ENCODE assay signal across 20 cellular contexts in the genomic region with DNA sequence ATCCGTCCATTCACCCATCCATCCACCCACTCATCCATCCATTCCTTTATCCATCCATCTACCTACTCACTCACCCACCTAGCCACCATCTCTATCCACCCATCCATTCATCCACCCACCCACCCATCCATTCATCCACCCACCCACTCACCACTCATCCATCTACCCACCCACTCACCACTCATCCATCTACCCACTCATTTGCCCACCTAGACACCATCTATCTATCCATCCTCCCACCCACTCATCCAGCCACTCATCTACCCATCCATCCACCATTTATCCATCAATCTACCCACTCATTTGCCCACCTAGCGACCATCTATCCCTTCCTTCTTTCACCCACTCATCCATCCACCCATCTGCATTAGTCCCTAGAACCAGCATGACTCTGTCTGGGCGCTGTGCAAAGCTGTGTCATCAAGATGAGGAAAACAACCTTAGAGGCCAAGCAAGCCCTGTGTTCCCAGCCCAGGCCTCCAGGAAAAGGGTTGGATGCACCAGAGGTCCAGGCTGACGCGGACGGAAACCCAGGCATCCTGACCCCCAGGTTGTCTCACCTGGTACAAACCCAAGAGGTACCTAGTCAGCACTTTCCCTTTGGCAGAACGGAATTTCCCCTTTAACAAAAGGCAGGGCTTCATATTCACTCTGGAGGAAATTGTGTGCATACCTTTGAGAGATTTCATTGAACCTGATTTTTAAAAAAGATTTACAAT.
DNase-seq lines count a peak whose midpoint lies in the region; ATAC-seq, FAIRE-seq and TF ChIP-seq lines count a peak whose summit lies in the region.
"Had no signal": no experiment of that assay in that cellular context is flagged by ENCODE, and none has a peak within 500 bp of the region (broad histone marks: within the 10 kb centered on the region; RNA-seq: fewer than 3 reads in every experiment).

No MANE protein-coding gene starts in this region.

- no peaks in the 10 kb centered on the region for H3K9me1 ChIP-seq in K562 (ENCODE audit: control insufficient read depth, insufficient read depth, low read length)

- H3K4me2 ChIP-seq in A549 (no peak overlapping the region), K562 (ENCODE audit: insufficient read depth, low read length) (no peak overlapping the region)
- H3K4me2 ChIP-seq in BLaER1 treated with 17β-estradiol and CSF1 and Interleukin-3, amounts not matched to agents 10 nM and 100 nM, result peak overlapping the region in 10 of 11 experiments; percentile 50 to 88 (median 77); a peak in 19 of 22 replicates
- H3K4me2 ChIP-seq: GM23338 had no signal

- POLR2A ChIA-PET in A549 (lab: Yijun Ruan, JAX), result no interaction called here
- POLR2A ChIA-PET in K562 (lab: Yijun Ruan, JAX), result no interaction called here

- no peak overlapping the region for H3K27ac ChIP-seq in A549
- H3K27ac ChIP-seq in BLaER1 treated with 17β-estradiol and CSF1 and Interleukin-3, amounts not matched to agents 10 nM and 100 nM, result no peak overlapping the region
- H3K27ac ChIP-seq in K562 (ENCODE audit: extremely low read depth, low read depth, low read length), result no peak overlapping the region
- no peak overlapping the region for H3K27ac ChIP-seq in kidney (ENCODE audit: low read depth in 2 of 2, low read length in 2 of 2)
- H3K27ac ChIP-seq in SJCRH30, result no peak overlapping the region
- no peak overlapping the region for H3K27ac ChIP-seq in pancreas

- peak overlapping the region in 3 of 11 experiments; percentile 22 to 58 (median 29); a peak in 3 of 22 replicates for H3K9ac ChIP-seq in BLaER1 treated with 17β-estradiol and CSF1 and Interleukin-3, amounts not matched to agents 10 nM and 100 nM
- H3K9ac ChIP-seq in K562 (ENCODE audit: insufficient read depth in 1 of 2, low read depth in 2 of 2, low read length in 2 of 2), result no peak overlapping the region
- no peak overlapping the region for H3K9ac ChIP-seq in kidney (ENCODE audit: low read length in 2 of 2)

- intact Hi-C loops in K562 (cut with micrococcal nuclease), result loop anchor here (10.0 kb wide), 1 partner anchor 63 kb away; no protein-coding TSS in a partner anchor
- intact Hi-C loops in kidney (cut with DNase I), result no loop called here
- intact Hi-C loops in pancreas (cut with DNase I), result no loop called here

- ATAC-seq in A549 (no peak), K562 (no peak), HG02852 (IDR thresholded peaks at IDR 0.05; ENCODE audit: unreplicated experiment) (no peak), pancreas (no peak)

- 23% methylated on average over 7 of the region's 7 CpGs for WGBS in A549 (ENCODE audit: missing lambda C conversion rate)
- 0% methylated on average over 7 of the region's 7 CpGs for WGBS in K562 (ENCODE audit: insufficient coverage, low coverage, missing lambda C conversion rate)
- 46 to 63% methylated on average over 7 of the region's 7 CpGs for whole genome bisulfite sequencing in pancreas, 2 donors

- TF ChIP-seq RAD21 in A549 (conservative IDR thresholded peaks at IDR 0.05 in 1 of 2, IDR thresholded peaks at IDR 0.05 in 1 of 2), result no peak
- no peak for TF ChIP-seq RAD21 in K562 (CRISPR knock-in tag; conservative IDR thresholded peaks at IDR 0.05 in 1 of 2, IDR thresholded peaks at IDR 0.05 in 1 of 2)

- H3K79me2 ChIP-seq in K562 (ENCODE audit: control insufficient read depth, insufficient read depth, low read length), result no peaks in the 10 kb centered on the region

- BruUV-seq in K562 (replicated peaks; lab: Mats Ljungman, UMichigan), result no TSS peak

- TF ChIP-seq CTCF in A549 (IDR thresholded peaks at IDR 0.05) (no peak), K562 (IDR thresholded peaks at IDR 0.05 in 2 of 3, conservative IDR thresholded peaks at IDR 0.05 in 1 of 3; ENCODE audit: insufficient read depth in 2 of 3, low read depth in 1 of 3, low read length in 3 of 3) (no peak), kidney (IDR thresholded peaks at IDR 0.05; ENCODE audit: borderline replicate concordance, extremely low read depth, insufficient read depth) (no peak), pancreas (IDR thresholded peaks at IDR 0.05) (no peak)

- no peaks in the 10 kb centered on the region for H3K36me3 ChIP-seq in BLaER1 treated with 17β-estradiol and CSF1 and Interleukin-3, amounts not matched to agents 10 nM and 100 nM
- H3K36me3 ChIP-seq in K562 (ENCODE audit: control insufficient read depth, insufficient read depth, low read length) (no peaks in the 10 kb centered on the region), kidney (ENCODE audit: control insufficient read depth in 1 of 2, insufficient read depth in 2 of 2, low read length in 2 of 2) (no peaks in the 10 kb centered on the region), SJCRH30 (no peaks in the 10 kb centered on the region), pancreas (no peaks in the 10 kb centered on the region)
- H3K36me3 ChIP-seq: HAP-1 had no signal

- CTCF ChIA-PET in A549 (lab: Yijun Ruan, JAX), result interaction anchor here (1.4 kb wide), 1 partner anchor 22 kb away, joined by 4 read pairs; no protein-coding TSS in a partner anchor
- CTCF ChIA-PET in K562 (lab: Yijun Ruan, JAX; ENCODE audit: low intra/inter-chr PET ratio), result no interaction called here

- H4K20me1 ChIP-seq in BLaER1 treated with 17β-estradiol and CSF1 and Interleukin-3, amounts not matched to agents 10 nM and 100 nM, result no peaks in the 10 kb centered on the region
- H4K20me1 ChIP-seq in K562 (replicated peaks; ENCODE audit: control insufficient read depth, insufficient read depth, low read length), result 0 out of 2 replicates have a peak, but pooled peaks cover 6% of the 10 kb centered on the region

- peaks cover 3% of the 10 kb centered on the region; the same call in 1 of the 3 replicates for H3K9me3 ChIP-seq in A549
- H3K9me3 ChIP-seq in BLaER1 treated with 17β-estradiol and CSF1 and Interleukin-3, amounts not matched to agents 10 nM and 100 nM (replicated peaks in 1 of 11), result peaks cover 0 to 10% (median 5%) of the 10 kb centered on the region in 11 experiments; a peak in 12 of 22 replicates
- H3K9me3 ChIP-seq in K562 (replicated peaks; ENCODE audit: control insufficient read depth, insufficient read depth, low read depth, low read length), result no peaks in the 10 kb centered on the region
- H3K9me3 ChIP-seq in kidney (ENCODE audit: control insufficient read depth in 1 of 2, low read length in 2 of 2), result no peaks in the 10 kb centered on the region
- H3K9me3 ChIP-seq in SJCRH30 (replicated peaks), result no peaks in the 10 kb centered on the region
- H3K9me3 ChIP-seq in pancreas, result no peaks in the 10 kb centered on the region
- H3K9me3 ChIP-seq: HAP-1 had no signal

- in situ Hi-C loops in K562 (cut with MboI), result no loop called here

- TF ChIP-seq POLR2A in A549 (IDR thresholded peaks at IDR 0.05; ENCODE audit: low read length) (no peak), K562 (conservative IDR thresholded peaks at IDR 0.05) (no peak)

- H3K4me1 ChIP-seq in A549 (peaks cover 6% of the 10 kb centered on the region; the same call in 1 of the 3 replicates), K562 (replicated peaks in 1 of 2; ENCODE audit: control insufficient read depth in 2 of 2, insufficient read depth in 2 of 2, low read length in 2 of 2) (peaks cover 0 to 8% of the 10 kb centered on the region in 2 experiments; a peak in 1 of 5 replicates), kidney (ENCODE audit: control insufficient read depth in 1 of 2, insufficient read depth in 1 of 2, low read depth in 1 of 2, low read length in 2 of 2) (peaks cover 0 to 3% of the 10 kb centered on the region in 2 donors), SJCRH30 (peaks cover 5% of the 10 kb centered on the region; the same call in 1 of the 2 replicates), pancreas (no peaks in the 10 kb centered on the region)
- peaks cover 25 to 63% (median 58%) of the 10 kb centered on the region in 10 experiments for H3K4me1 ChIP-seq in BLaER1 treated with 17β-estradiol and CSF1 and Interleukin-3, amounts not matched to agents 10 nM and 100 nM
- H3K4me1 ChIP-seq: HAP-1 had no signal

- DNase-seq in A549 (ENCODE audit: low read depth in 1 of 2, low spot score in 1 of 2), result no peak
- DNase-seq in K562 (ENCODE audit: extremely low read depth in 1 of 4, low spot score in 3 of 4), result no peak
- peak; percentile 43 for DNase-seq in kidney
- no peak for DNase-seq in NK-92 treated with Interleukin-12 subunit alpha and Interleukin-12 subunit beta, amount 100 ng/mL, for 24 hours (lab: John Stamatoyannopoulos, UW)
- no peak for DNase-seq in SJCRH30
- no peak for DNase-seq in pancreas
- DNase-seq: 8988T; CD4-positive, alpha-beta T cell; CD8-positive, alpha-beta memory T cell; DMS 273 treated with DMSO at 0.1 percent for 48 hours; DMS79 treated with DMSO at 0.1 percent for 48 hours; GF-D8 had no signal

- FAIRE-seq in A549 (lab: Jason Lieb, UNC) (no peak), K562 (lab: Jason Lieb, UNC) (no peak), kidney (lab: Jason Lieb, UNC) (no peak), pancreas (lab: Jason Lieb, UNC) (no peak)
- FAIRE-seq: D721Med, GM12891, GM18507, H54 had no signal

- TF ChIP-seq EP300 in A549 (IDR thresholded peaks at IDR 0.05) (no peak), K562 (IDR thresholded peaks at IDR 0.05; ENCODE audit: low read length) (no peak)

- H3K27me3 ChIP-seq in BLaER1 treated with 17β-estradiol and CSF1 and Interleukin-3, amounts not matched to agents 10 nM and 100 nM, result 0 out of 22 replicates have a peak, but pooled peaks cover 0 to 9% (median 0%) of the 10 kb centered on the region in 11 experiments
- peaks cover 0 to 43% of the 10 kb centered on the region in 2 experiments; a peak in 2 of 5 replicates for H3K27me3 ChIP-seq in K562 (ENCODE audit: control insufficient read depth in 2 of 2, insufficient read depth in 2 of 2, low read length in 2 of 2)
- H3K27me3 ChIP-seq in SJCRH30, result no peaks in the 10 kb centered on the region
- no peaks in the 10 kb centered on the region for H3K27me3 ChIP-seq in pancreas

- no peak overlapping the region for H2AFZ ChIP-seq in K562 (ENCODE audit: low read depth, low read length)
- H2AFZ ChIP-seq: GM23338 had no signal

- H3K4me3 ChIP-seq in A549, result no peak overlapping the region
- no peak overlapping the region for H3K4me3 ChIP-seq in BLaER1 treated with 17β-estradiol and CSF1 and Interleukin-3, amounts not matched to agents 10 nM and 100 nM
- no peak overlapping the region for H3K4me3 ChIP-seq in K562
- no peak overlapping the region for H3K4me3 ChIP-seq in kidney (ENCODE audit: low read length in 2 of 2)
- H3K4me3 ChIP-seq in SJCRH30, result no peak overlapping the region
- H3K4me3 ChIP-seq in pancreas, result no peak overlapping the region
- H3K4me3 ChIP-seq: GM23338, HAP-1 had no signal

TF ChIP-seq in A549, 52 proteins besides CTCF, POLR2A, EP300 and RAD21 (continues in another document):
- no peak for TF ChIP-seq RCOR1 (IDR thresholded peaks at IDR 0.05; ENCODE audit: low read depth, low read length)
- TF ChIP-seq JUNB (IDR thresholded peaks at IDR 0.05), result no peak
- no peak for TF ChIP-seq NR3C1 (IDR thresholded peaks at IDR 0.05)
- no peak for TF ChIP-seq FOSB (CRISPR knock-in tag; IDR thresholded peaks at IDR 0.05)

TF ChIP-seq in K562, 482 proteins besides CTCF, POLR2A, EP300 and RAD21:
- TF ChIP-seq BRD9 (IDR thresholded peaks at IDR 0.05; ENCODE audit: low read depth, partially characterized antibody), result no peak
- peak; percentile 18; the same call in 1 of the 2 replicates for TF ChIP-seq ZNF316 (IDR thresholded peaks at IDR 0.05)

Comparison
In these comparisons a context has a peak if more than half of its experiments do, and no peak if none do; other contexts are left out.
1. H3K4me2 ChIP-seq: peak in BLaER1 treated with 17β-estradiol and CSF1 and Interleukin-3, amounts not matched to agents 10 nM and 100 nM (10 of 11); none in A549 (single experiment) and K562 (single experiment).
2. Of the 35 proteins assayed by ChIP-seq in both K562 and A549: peak only in K562: none; only in A549: MAFK; in both: none; in neither: 34.